In the genomic region with DNA sequence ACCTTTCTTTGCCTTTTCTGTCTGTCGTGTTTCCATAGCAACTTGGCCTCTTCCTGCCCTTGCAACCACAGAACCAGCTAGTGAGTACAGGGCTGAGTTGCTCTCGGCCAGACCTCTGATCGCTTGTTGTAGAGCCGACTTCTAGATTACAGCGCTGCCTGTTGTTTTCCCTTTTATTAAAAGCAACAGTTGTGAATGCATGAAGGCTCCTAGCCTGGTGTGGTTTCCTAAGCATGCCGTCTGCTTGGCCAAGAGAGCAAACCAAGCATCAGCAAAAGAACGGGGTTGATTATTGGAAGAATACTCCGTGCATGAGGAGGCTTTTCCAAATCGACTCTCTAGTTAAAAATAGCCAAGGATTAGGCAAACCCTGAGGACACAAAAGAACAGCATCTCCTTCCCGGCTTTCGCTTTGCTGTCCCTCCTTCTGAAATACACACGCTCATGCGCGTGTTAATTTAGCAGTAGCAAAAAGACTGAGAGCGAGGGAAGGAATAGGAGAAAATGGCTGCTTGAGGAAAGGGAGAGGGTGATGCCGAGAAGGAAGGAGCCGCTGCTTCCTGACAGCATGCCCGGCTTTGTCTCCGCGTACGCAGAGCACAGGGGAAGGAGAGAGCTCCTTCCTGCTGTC, we compare ENCODE assay signal across 8 cellular contexts.
DNase-seq lines count a peak whose midpoint lies in the region; ATAC-seq and TF ChIP-seq lines count a peak whose summit lies in the region.

No MANE protein-coding gene starts in this region.

- ATAC-seq in heart left ventricle, result peak; percentile 30 to 66 (median 61)
- ATAC-seq in GM21723 (IDR thresholded peaks at IDR 0.05; ENCODE audit: unreplicated experiment), result no peak
- no peak for ATAC-seq in GM21529 (IDR thresholded peaks at IDR 0.05; ENCODE audit: unreplicated experiment)

- peak; percentile 72 for DNase-seq in GM03348 (ENCODE audit: low spot score)
- peak; percentile 60 for DNase-seq in activated CD4-positive, alpha-beta memory T cell treated with anti-CD3 and anti-CD28 coated beads, Interleukin-2, amount 10 ng/mL, durations not matched to agents 7 days and 5 days
- no peak for DNase-seq in heart left ventricle
- DNase-seq in sigmoid colon, result no peak
- no peak for DNase-seq in NCI-H524 (lab: John Stamatoyannopoulos, UW)
- no peak for DNase-seq in SK-N-DZ (ENCODE audit: low spot score)

- H3K27me3 ChIP-seq in heart left ventricle, result no peaks in the 10 kb centered on the region
- no peaks in the 10 kb centered on the region for H3K27me3 ChIP-seq in sigmoid colon

- H3K9me3 ChIP-seq in heart left ventricle, result no peaks in the 10 kb centered on the region
- H3K9me3 ChIP-seq in sigmoid colon, result no peaks in the 10 kb centered on the region

- POLR2A ChIA-PET in activated CD4-positive, alpha-beta memory T cell treated with anti-CD3 and anti-CD28 coated beads, Interleukin-2, amount 10 ng/mL, durations not matched to agents 7 days and 5 days (lab: Charles Lee), result no interaction called here

- peaks cover 45% of the 10 kb centered on the region for H3K27me3 Mint-ChIP-seq in activated CD4-positive, alpha-beta memory T cell treated with anti-CD3 and anti-CD28 coated beads, Interleukin-2, amount 10 ng/mL, durations not matched to agents 7 days and 5 days

- peak overlapping the region; percentile 18 for H3K4me3 Mint-ChIP-seq in activated CD4-positive, alpha-beta memory T cell treated with anti-CD3 and anti-CD28 coated beads, Interleukin-2, amount 10 ng/mL, durations not matched to agents 7 days and 5 days

- CTCF ChIA-PET in activated CD4-positive, alpha-beta memory T cell treated with anti-CD3 and anti-CD28 coated beads, Interleukin-2, amount 10 ng/mL, durations not matched to agents 7 days and 5 days (lab: Charles Lee), result interaction anchor here (0.6 to 0.8 kb wide), 2 partner anchors 48 to 655 kb away, joined by 3 to 4 read pairs; no protein-coding TSS in a partner anchor

- H3K9me3 Mint-ChIP-seq in activated CD4-positive, alpha-beta memory T cell treated with anti-CD3 and anti-CD28 coated beads, Interleukin-2, amount 10 ng/mL, durations not matched to agents 7 days and 5 days, result no peaks in the 10 kb centered on the region

- intact Hi-C loops in heart left ventricle (cut with DNase I) (no loop called here), sigmoid colon (cut with DNase I) (no loop called here)

- TF ChIP-seq POLR2A in heart left ventricle (IDR thresholded peaks at IDR 0.05) (no peak), sigmoid colon (IDR thresholded peaks at IDR 0.05) (no peak)

- H3K36me3 Mint-ChIP-seq in activated CD4-positive, alpha-beta memory T cell treated with anti-CD3 and anti-CD28 coated beads, Interleukin-2, amount 10 ng/mL, durations not matched to agents 7 days and 5 days (ENCODE audit: low read depth), result no peaks in the 10 kb centered on the region

- TF ChIP-seq EP300 in sigmoid colon (IDR thresholded peaks at IDR 0.05), result no peak

- H3K4me1 ChIP-seq in heart left ventricle (peaks cover 0 to 10% (median 0%) of the 10 kb centered on the region in 12 donors), sigmoid colon (peaks cover 0 to 29% (median 21%) of the 10 kb centered on the region in 4 donors)

- 26 to 48% (median 38%) methylated on average over 21 of the region's 21 CpGs for WGBS in heart left ventricle, 4 donors
- WGBS in sigmoid colon, 2 donors, result 22 to 45% methylated on average over 21 of the region's 21 CpGs

- H3K36me3 ChIP-seq in heart left ventricle, result peaks cover 0 to 43% (median 14%) of the 10 kb centered on the region in 9 donors
- no peaks in the 10 kb centered on the region for H3K36me3 ChIP-seq in sigmoid colon

- no peak for TF ChIP-seq CTCF in heart left ventricle (IDR thresholded peaks at IDR 0.05)
- TF ChIP-seq CTCF in sigmoid colon (IDR thresholded peaks at IDR 0.05), result no peak

- peaks cover 12% of the 10 kb centered on the region for H3K4me1 Mint-ChIP-seq in activated CD4-positive, alpha-beta memory T cell treated with anti-CD3 and anti-CD28 coated beads, Interleukin-2, amount 10 ng/mL, durations not matched to agents 7 days and 5 days

- H3K27ac ChIP-seq in heart left ventricle, result peak overlapping the region in 9 of 12 donors; percentile 5 to 71 (median 41)
- peak overlapping the region; percentile 57 to 81 (median 77) for H3K27ac ChIP-seq in sigmoid colon

- H3K27ac Mint-ChIP-seq in activated CD4-positive, alpha-beta memory T cell treated with anti-CD3 and anti-CD28 coated beads, Interleukin-2, amount 10 ng/mL, durations not matched to agents 7 days and 5 days, result no peak overlapping the region

- peak overlapping the region in 10 of 12 donors; percentile 17 to 55 (median 42) for H3K4me3 ChIP-seq in heart left ventricle
- H3K4me3 ChIP-seq in sigmoid colon, result peak overlapping the region; percentile 23 to 50 (median 40)

Comparison
In these comparisons a context has a peak if more than half of its experiments do, and no peak if none do; other contexts are left out.
1. DNase-seq: peak in GM03348 (single experiment) and activated CD4-positive, alpha-beta memory T cell treated with anti-CD3 and anti-CD28 coated beads, Interleukin-2, amount 10 ng/mL, durations not matched to agents 7 days and 5 days (single experiment); none in heart left ventricle (0 of 5), sigmoid colon (single experiment), NCI-H524 (0 of 2) and SK-N-DZ (single experiment).
2. ATAC-seq: peak in heart left ventricle (4 of 4); none in GM21723 (single experiment) and GM21529 (single experiment).